12 cellular contexts compared by ENCODE assay signal in the genomic region with DNA sequence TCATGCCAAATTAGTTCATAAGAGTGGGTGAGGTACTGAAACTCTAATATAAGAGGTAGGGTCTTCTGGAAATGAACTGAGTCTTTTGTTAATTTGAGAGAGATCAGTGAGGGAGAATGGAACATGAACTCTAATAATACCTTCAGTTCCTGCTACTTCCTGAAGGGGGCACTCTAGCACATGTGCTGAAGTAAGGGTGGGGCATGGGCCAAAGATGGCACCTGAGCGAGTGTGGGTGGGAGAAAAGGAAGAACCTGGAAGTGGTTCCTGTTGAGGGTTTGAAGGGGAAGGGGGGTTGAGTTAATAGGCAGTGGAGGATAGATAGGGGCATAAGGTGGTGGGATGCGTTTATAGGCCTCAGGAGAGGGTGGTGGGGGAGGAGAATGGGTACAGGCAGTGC. TPM values are rescaled to one million over a fixed set of nuclear protein-coding genes. Genes with fewer than 3 reads are reported as not detected.
DNase-seq lines count a peak whose midpoint lies in the region; ATAC-seq and TF ChIP-seq lines count a peak whose summit lies in the region.
"Not testable (repeated sequence)": the region's sequence is repeated elsewhere in the genome, so short reads cannot be mapped to it uniquely, and the experiment has no call there.
"Had no signal": no experiment of that assay in that cellular context is flagged by ENCODE, and none has a peak within 500 bp of the region (broad histone marks: within the 10 kb centered on the region; RNA-seq: fewer than 3 reads in every experiment).

No MANE protein-coding gene starts in this region.

- H3K9me3 Mint-ChIP-seq in Caco-2 (ENCODE audit: unreplicated experiment); chondrocyte (ENCODE audit: low read depth): not testable (repeated sequence)

- not testable (repeated sequence) for H3K4me2 ChIP-seq in KMS-11

- H3K4me1 ChIP-seq in Caco-2, result peaks cover 10% of the 10 kb centered on the region
- H3K4me1 ChIP-seq in KMS-11 (ENCODE audit: low read depth, poor library complexity, severe bottlenecking); foreskin keratinocyte: not testable (repeated sequence)

- CTCF ChIA-PET in Caco-2 (lab: Charles Lee), result not testable (repeated sequence)

- H3K36me3 ChIP-seq in Caco-2 (ENCODE audit: control insufficient read depth, insufficient read depth, low read length); KMS-11 (ENCODE audit: insufficient read depth): not testable (repeated sequence)

- peak; percentile 16 to 45 for TF ChIP-seq CTCF in Caco-2 (IDR thresholded peaks at IDR 0.05; ENCODE audit: insufficient read depth in 1 of 2, low read depth in 1 of 2, low read length in 1 of 2, severe bottlenecking in 1 of 2, unreplicated experiment in 1 of 2)
- TF ChIP-seq CTCF in GM12875 (IDR thresholded peaks at IDR 0.05; ENCODE audit: borderline replicate concordance, insufficient read depth, low read depth, low read length), result peak; percentile 43; the same call in 1 of the 2 replicates
- TF ChIP-seq CTCF in KMS-11 (conservative IDR thresholded peaks at IDR 0.05; ENCODE audit: low read depth, low read length), result peak; percentile 43
- 0 out of 2 replicates have a peak, but pooled peaks have one; percentile 12 for TF ChIP-seq CTCF in WI38 (IDR thresholded peaks at IDR 0.05; ENCODE audit: low read depth, low read length)
- peak; percentile 59 for TF ChIP-seq CTCF in chondrocyte (IDR thresholded peaks at IDR 0.05)
- TF ChIP-seq CTCF in foreskin keratinocyte (conservative IDR thresholded peaks at IDR 0.05), result peak; percentile 57
- peak; percentile 26 for TF ChIP-seq CTCF in retinal pigment epithelial cell (conservative IDR thresholded peaks at IDR 0.05; ENCODE audit: low read depth, low read length)

- H3K36me3 Mint-ChIP-seq in Caco-2 (ENCODE audit: insufficient read depth, unreplicated experiment); chondrocyte (ENCODE audit: low read depth): not testable (repeated sequence)

- not testable (repeated sequence) for H3K4me3 ChIP-seq in Caco-2 (ENCODE audit: low read depth, low read length); GM12875 (ENCODE audit: low read depth, low read length); KMS-11 (IDR thresholded peaks at IDR 0.05; ENCODE audit: insufficient read depth, low read depth, low read length); WI38 (ENCODE audit: low read depth, low read length); retinal pigment epithelial cell (ENCODE audit: low read length)

- H3K4me3 Mint-ChIP-seq in Caco-2 (ENCODE audit: unreplicated experiment); chondrocyte (ENCODE audit: unreplicated experiment): not testable (repeated sequence)

- not testable (repeated sequence) for H3K9ac ChIP-seq in KMS-11

- H3K27me3 ChIP-seq in Caco-2 (replicated peaks; ENCODE audit: control insufficient read depth, insufficient read depth, low read length); KMS-11 (ENCODE audit: insufficient read depth, low read depth): not testable (repeated sequence)
- H3K27me3 ChIP-seq in foreskin keratinocyte, result peaks cover 17% of the 10 kb centered on the region

- H3K79me2 ChIP-seq in KMS-11 (ENCODE audit: insufficient read depth, low read depth), result not testable (repeated sequence)

- not testable (repeated sequence) for H4K20me1 ChIP-seq in KMS-11 (ENCODE audit: insufficient read depth)

- not testable (repeated sequence) for H3K27me3 Mint-ChIP-seq in Caco-2 (ENCODE audit: insufficient read depth, unreplicated experiment)
- peaks cover 13% of the 10 kb centered on the region for H3K27me3 Mint-ChIP-seq in chondrocyte (ENCODE audit: low read depth)

- intact Hi-C loops in Caco-2 (cut with micrococcal nuclease; ENCODE audit: unreplicated experiment), result not testable (repeated sequence)

- H3K27ac ChIP-seq in KMS-11, foreskin keratinocyte: not testable (repeated sequence)

- not testable (repeated sequence) for ATAC-seq in foreskin keratinocyte

- POLR2A ChIA-PET in Caco-2 (lab: Charles Lee), result not testable (repeated sequence)

- not testable (repeated sequence) for BruUV-seq in Caco-2 (replicated peaks; lab: Mats Ljungman, UMichigan)

- not testable (repeated sequence) for DNase-seq in Caco-2; chondrocyte (ENCODE audit: low spot score); foreskin keratinocyte; retinal pigment epithelial cell (ENCODE audit: low read depth)
- DNase-seq in NCI-H82 (lab: John Stamatoyannopoulos, UW), result peak; percentile 12

- not testable (repeated sequence) for H2AFZ ChIP-seq in KMS-11 (ENCODE audit: low read depth)

- H3K9me3 ChIP-seq in Caco-2, result not testable (repeated sequence)

- H3K27ac Mint-ChIP-seq in Caco-2 (ENCODE audit: unreplicated experiment); chondrocyte (ENCODE audit: unreplicated experiment): not testable (repeated sequence)

- H3K4me1 Mint-ChIP-seq in Caco-2 (ENCODE audit: low read depth, unreplicated experiment); chondrocyte (ENCODE audit: low read depth): not testable (repeated sequence)

RNA-seq across cellular contexts. Expression of a gene that starts 18.0 kb away (rescaled TPM):
- 0.74 and 1.5 TPM in 2 replicates for total RNA-seq in Caco-2 (2022)
- total RNA-seq in chondrocyte, result not detected in 3 replicates
- total RNA-seq in foreskin keratinocyte, result 0.11 and 0.14 TPM in 2 replicates
- polyA plus RNA-seq in foreskin keratinocyte, result 0.03 and 0.08 TPM in 2 replicates
- total RNA-seq: activated CD4-positive, alpha-beta T cell treated with anti-CD3 and anti-CD28 coated beads, Interleukin-2, amount 10 ng/mL, durations not matched to agents 24 days and 14 days; CD4-positive, alpha-beta T cell; lung microvascular endothelial cell; T-helper 17 cell had no signal
